ENCODE assay signal across 30 cellular contexts in the genomic region with DNA sequence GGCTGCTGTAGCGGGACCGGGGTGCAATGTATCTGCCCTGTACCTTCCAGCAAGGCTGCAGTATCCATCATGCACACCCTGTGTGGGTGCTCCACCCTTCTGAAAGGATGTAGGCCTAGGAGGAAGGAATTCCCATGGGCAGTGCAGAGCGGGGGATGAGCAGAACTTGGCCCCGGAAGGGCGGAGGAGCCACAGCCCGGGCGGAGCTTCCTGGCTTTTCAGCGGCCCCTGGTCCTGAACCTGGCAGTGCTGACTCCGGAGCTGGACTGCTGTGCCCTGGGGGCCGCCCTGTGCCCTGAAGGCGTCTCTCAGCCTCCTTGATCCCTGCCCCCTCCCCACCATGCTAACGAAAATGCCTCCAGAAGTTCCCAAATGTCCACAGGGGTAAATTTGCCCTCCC.
"Had no signal": no experiment of that assay in that cellular context is flagged by ENCODE, and none has a peak within 500 bp of the region (broad histone marks: within the 10 kb centered on the region; RNA-seq: fewer than 3 reads in every experiment).

No MANE protein-coding gene starts in this region.

- H3K9me3 ChIP-seq: adrenal gland, body of pancreas, breast epithelium had no signal

- H3K36me3 ChIP-seq: adrenal gland, brain microvascular endothelial cell, breast epithelium had no signal

- H3K4me3 ChIP-seq: adrenal gland, body of pancreas, breast epithelium had no signal

- DNase-seq: activated B cell treated with CpG ODN at 0.5 μM for 24 hours; activated CD4-positive, alpha-beta memory T cell treated with anti-CD3 and anti-CD28 coated beads for 36 hours; activated CD4-positive, alpha-beta T cell treated with anti-CD3 and anti-CD28 coated beads for 4 hours; activated CD4-positive, alpha-beta T cell treated with anti-CD3 and anti-CD28 coated beads, Interleukin-2, amount 10 ng/mL, durations not matched to agents 24 days and 14 days; activated CD4-positive, alpha-beta T cell treated with anti-CD3 and anti-CD28 coated beads, Interleukin-2, amount 50 U/mL, for 1 hour; activated CD4-positive, alpha-beta T cell treated with anti-CD3 and anti-CD28 coated beads, Interleukin-2, amount 50 U/mL, for 4 hours; activated CD4-positive, CD25-positive, alpha-beta regulatory T cell treated with anti-CD3 and anti-CD28 coated beads, Interleukin-2, amount 50 U/mL, for 72 hours; activated CD8-positive, alpha-beta memory T cell treated with anti-CD3 and anti-CD28 coated beads, Interleukin-2, amount 50 U/mL, for 4 hours; activated CD8-positive, alpha-beta T cell treated with anti-CD3 and anti-CD28 coated beads for 36 hours; activated effector memory CD4-positive, alpha-beta T cell treated with anti-CD3 and anti-CD28 coated beads, Interleukin-2, amount 50 U/mL, for 16 hours; activated gamma-delta T cell treated with Interleukin-2 at 50 U/mL for 16 hours; activated naive CD4-positive, alpha-beta T cell; activated naive CD4-positive, alpha-beta T cell treated with anti-CD3 and anti-CD28 coated beads for 36 hours; activated naive CD4-positive, alpha-beta T cell treated with anti-CD3 and anti-CD28 coated beads, Interleukin-2, amount 50 U/mL, for 16 hours; activated naive CD8-positive, alpha-beta T cell treated with anti-CD3 and anti-CD28 coated beads for 36 hours; activated T-cell treated with anti-CD3 and anti-CD28 coated beads for 4 hours; activated T-cell treated with anti-CD3 and anti-CD28 coated beads, Interleukin-2, amount 50 U/mL, for 1 hour; activated T-cell treated with anti-CD3 and anti-CD28 coated beads, Interleukin-2, amount 50 U/mL, for 4 hours; activated T-cell treated with anti-CD3 and anti-CD28 coated beads, Interleukin-2, amount 50 U/mL, for 72 hours; adrenal gland; amniotic stem cell; aorta; body of pancreas; brain microvascular endothelial cell; central memory CD4-positive, alpha-beta T cell; T-helper 1 cell; T-helper 2 cell; T-helper 9 cell had no signal

- H3K27ac ChIP-seq: adrenal gland, body of pancreas, brain microvascular endothelial cell, breast epithelium, VCaP had no signal

- H3K4me1 ChIP-seq: adrenal gland, breast epithelium had no signal

- H3K27me3 ChIP-seq: adrenal gland, body of pancreas, brain microvascular endothelial cell had no signal
